1 cellular context compared by ENCODE assay signal in genomic region chr11:47516155-47516554, GRCh38.
TF ChIP-seq lines count a peak whose summit lies in the region.

No MANE protein-coding gene starts in this region.

TF ChIP-seq in HepG2, 621 proteins besides CTCF, POLR2A, EP300 and RAD21:
- TF ChIP-seq NFE2L2 (IDR thresholded peaks at IDR 0.05; ENCODE audit: low read length) (peak; percentile 57), BORCS8-MEF2B (CRISPR knock-in tag; IDR thresholded peaks at IDR 0.05) (no peak)
